ENCODE assay signal across 8 cellular contexts in the genomic region with DNA sequence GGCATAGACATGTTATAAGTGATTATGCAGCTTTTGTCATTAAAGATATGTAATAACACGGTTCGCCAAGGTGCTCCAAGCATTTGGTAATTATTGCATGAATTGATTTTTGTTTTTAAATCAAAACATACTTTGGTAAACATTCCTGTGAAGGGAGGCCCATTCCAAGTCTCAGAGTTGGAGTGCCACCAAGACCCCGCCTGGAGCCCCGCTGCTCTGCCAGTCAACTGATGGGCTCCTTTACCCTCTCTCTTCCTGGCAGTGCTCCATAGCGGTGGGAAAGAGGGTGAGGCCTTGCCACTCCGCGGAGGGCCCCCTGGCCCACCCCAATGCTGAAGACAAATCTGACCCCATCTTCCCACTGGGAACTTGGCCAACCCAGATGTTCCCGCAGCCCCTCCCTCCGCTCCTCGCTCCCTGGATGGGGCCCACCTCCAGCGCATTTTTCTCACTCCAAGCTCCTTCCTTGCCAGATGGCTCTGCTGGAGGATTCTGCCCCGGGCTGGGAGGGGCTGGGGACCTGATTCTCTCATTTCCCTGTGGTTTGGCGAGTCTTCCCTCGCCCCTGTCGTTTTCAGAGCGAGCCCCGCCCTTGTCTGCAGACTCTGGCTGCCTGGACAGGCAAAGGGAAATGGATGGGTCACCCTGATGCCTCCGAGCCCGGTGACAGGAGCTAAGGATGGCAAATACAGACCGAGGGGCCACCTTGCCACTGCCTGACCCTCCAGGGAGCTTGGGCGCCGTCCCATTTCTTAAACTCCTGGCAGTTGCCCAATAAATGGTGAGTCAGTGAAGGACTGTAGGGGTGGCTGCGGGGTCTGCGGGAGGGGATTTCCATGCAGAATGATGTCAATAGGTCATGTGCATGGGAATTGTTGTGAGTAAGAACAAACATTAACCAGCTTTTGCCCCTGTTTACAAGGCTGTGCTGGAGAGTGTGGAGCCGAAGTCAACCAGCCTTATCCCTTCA. TPM values are rescaled to one million over a fixed set of nuclear protein-coding genes. Genes with fewer than 3 reads are reported as not detected.
DNase-seq lines count a peak whose midpoint lies in the region; ATAC-seq and TF ChIP-seq lines count a peak whose summit lies in the region.

No MANE protein-coding gene starts in this region.

- peaks cover 6% of the 10 kb centered on the region for H3F3A ChIP-seq in SK-N-SH (replicated peaks; ENCODE audit: insufficient read depth)

- peak in 1 of 2 experiments; percentile 26; a peak in 1 of 4 replicates for TF ChIP-seq EP300 in SK-N-SH (IDR thresholded peaks at IDR 0.05; ENCODE audit: borderline replicate concordance in 1 of 2, low read depth in 1 of 2, low read length in 1 of 2)

- no peak for ATAC-seq in GM18520 (IDR thresholded peaks at IDR 0.05; ENCODE audit: unreplicated experiment)

- 33% methylated on average over 24 of the region's 25 CpGs for WGBS in SK-N-SH (ENCODE audit: low lambda C conversion rate)

- CTCF ChIA-PET in SK-N-SH (lab: Yijun Ruan, JAX) = interaction anchor here (0.9 to 1.2 kb wide), 2 partner anchors 67 to 244 kb away, joined by 3 to 4 read pairs; no protein-coding TSS in a partner anchor

- H2AFZ ChIP-seq in SK-N-SH (ENCODE audit: low read depth) = no peak overlapping the region

- POLR2A ChIA-PET in SK-N-SH (lab: Yijun Ruan, JAX) = no interaction called here

- H3K36me3 ChIP-seq in SK-N-SH (replicated peaks in 1 of 2; ENCODE audit: control insufficient read depth in 1 of 2, insufficient read depth in 2 of 2, low read length in 1 of 2) (peaks cover 0 to 3% of the 10 kb centered on the region in 2 experiments), rectal smooth muscle tissue (ENCODE audit: control insufficient read depth, insufficient read depth, low read length) (no peaks in the 10 kb centered on the region)

- H3K4me3 ChIP-seq in SK-N-SH (ENCODE audit: low read depth in 2 of 2, low read length in 1 of 2) = peak overlapping the region in 1 of 2 experiments; percentile 18; a peak in 1 of 4 replicates
- no peak overlapping the region for H3K4me3 ChIP-seq in rectal smooth muscle tissue (ENCODE audit: low read length)

- H3K4me1 ChIP-seq in SK-N-SH (ENCODE audit: control insufficient read depth in 1 of 2, insufficient read depth in 2 of 2, low read depth in 1 of 2, low read length in 1 of 2) (peaks cover 6 to 11% of the 10 kb centered on the region in 2 experiments; a peak in 2 of 4 replicates), rectal smooth muscle tissue (ENCODE audit: control insufficient read depth, insufficient read depth, low read length) (peaks cover 11% of the 10 kb centered on the region)

- H3K27me3 ChIP-seq in SK-N-SH (ENCODE audit: insufficient read depth) (no peaks in the 10 kb centered on the region), rectal smooth muscle tissue (ENCODE audit: control insufficient read depth, insufficient read depth, low read length) (no peaks in the 10 kb centered on the region)

- TF ChIP-seq CTCF in SK-N-SH (IDR thresholded peaks at IDR 0.05) = no peak

- H3K9ac ChIP-seq in SK-N-SH (no peak overlapping the region), rectal smooth muscle tissue (ENCODE audit: low read length) (no peak overlapping the region)

- 0 out of 2 replicates have a peak, but pooled peaks cover 3% of the 10 kb centered on the region for H4K20me1 ChIP-seq in SK-N-SH (ENCODE audit: insufficient read depth)

- H3K9me3 ChIP-seq in SK-N-SH = no peaks in the 10 kb centered on the region

- H3K9me2 ChIP-seq in SK-N-SH = no peaks in the 10 kb centered on the region

- H3K4me2 ChIP-seq in SK-N-SH = peak overlapping the region; percentile 65; the same call in 1 of the 2 replicates

- no peak for TF ChIP-seq RAD21 in SK-N-SH (IDR thresholded peaks at IDR 0.05; ENCODE audit: low read length)

- H3K79me2 ChIP-seq in SK-N-SH (ENCODE audit: insufficient read depth) = no peaks in the 10 kb centered on the region

- peak; percentile 78 for DNase-seq in ELF-1 (ENCODE audit: low read depth, low spot score)
- DNase-seq in SK-N-SH = peak; percentile 41
- peak; percentile 75 for DNase-seq in fibroblast of the conjunctiva (ENCODE audit: low read depth)
- no peak for DNase-seq in islet precursor cell
- DNase-seq in NCI-H1436 treated with DMSO at 0.1 percent for 48 hours (lab: John Stamatoyannopoulos, UW) = no peak
- DNase-seq in MV-4-11 (lab: John Stamatoyannopoulos, UW) = no peak

- H3K27ac ChIP-seq in SK-N-SH (ENCODE audit: low read depth in 2 of 2, low read length in 1 of 2) = peak overlapping the region; percentile 17 to 71; a peak in 2 of 4 replicates
- peak overlapping the region; percentile 50 for H3K27ac ChIP-seq in rectal smooth muscle tissue (ENCODE audit: low read depth, low read length)

TF ChIP-seq in SK-N-SH, 30 proteins besides CTCF, POLR2A, EP300 and RAD21:
- TF ChIP-seq, protein P1, sequence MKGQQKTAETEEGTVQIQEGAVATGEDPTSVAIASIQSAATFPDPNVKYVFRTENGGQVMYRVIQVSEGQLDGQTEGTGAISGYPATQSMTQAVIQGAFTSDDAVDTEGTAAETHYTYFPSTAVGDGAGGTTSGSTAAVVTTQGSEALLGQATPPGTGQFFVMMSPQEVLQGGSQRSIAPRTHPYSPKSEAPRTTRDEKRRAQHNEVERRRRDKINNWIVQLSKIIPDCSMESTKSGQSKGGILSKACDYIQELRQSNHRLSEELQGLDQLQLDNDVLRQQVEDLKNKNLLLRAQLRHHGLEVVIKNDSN (IDR thresholded peaks at IDR 0.05; ENCODE audit: borderline replicate concordance, low read depth) = no peak
- TF ChIP-seq NFIC (IDR thresholded peaks at IDR 0.05; ENCODE audit: borderline replicate concordance) (peak; percentile 82), ZBTB33 (IDR thresholded peaks at IDR 0.05; ENCODE audit: borderline replicate concordance, low read depth) (0 out of 2 replicates have a peak, but pooled peaks have one; percentile 28), JUND (IDR thresholded peaks at IDR 0.05) (peak; percentile 46), TCF12 (IDR thresholded peaks at IDR 0.05) (peak; percentile 70), RXRA (IDR thresholded peaks at IDR 0.05; ENCODE audit: borderline replicate concordance, low read depth) (peak; percentile 89), FOSL2 (IDR thresholded peaks at IDR 0.05; ENCODE audit: borderline replicate concordance, low read depth) (peak; percentile 73), YY1 (IDR thresholded peaks at IDR 0.05; ENCODE audit: low read depth) (no peak), ELF1 (IDR thresholded peaks at IDR 0.05) (no peak)
- TF ChIP-seq, protein P2, sequence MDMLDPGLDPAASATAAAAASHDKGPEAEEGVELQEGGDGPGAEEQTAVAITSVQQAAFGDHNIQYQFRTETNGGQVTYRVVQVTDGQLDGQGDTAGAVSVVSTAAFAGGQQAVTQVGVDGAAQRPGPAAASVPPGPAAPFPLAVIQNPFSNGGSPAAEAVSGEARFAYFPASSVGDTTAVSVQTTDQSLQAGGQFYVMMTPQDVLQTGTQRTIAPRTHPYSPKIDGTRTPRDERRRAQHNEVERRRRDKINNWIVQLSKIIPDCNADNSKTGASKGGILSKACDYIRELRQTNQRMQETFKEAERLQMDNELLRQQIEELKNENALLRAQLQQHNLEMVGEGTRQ (IDR thresholded peaks at IDR 0.05; ENCODE audit: borderline replicate concordance, low read depth, low read length) = no peak

RNA-seq across cellular contexts. Expression of gene PAPLN, which starts 9.2 kb away (rescaled TPM):
- polyA plus RNA-seq in SK-N-SH (2012; rRNA removed) = 0.13 and 0.15 TPM in 2 replicates
- 0.05 and 0.14 TPM in 2 replicates for polyA plus RNA-seq in SK-N-SH (2012; cell fraction: cytosol; rRNA removed)
- polyA plus RNA-seq in SK-N-SH (2012; cell fraction: nucleus; rRNA removed) = 0.55 and 0.71 TPM in 2 replicates

Comparison
In these comparisons a context has a peak if more than half of its experiments do, and no peak if none do; other contexts are left out.
1. DNase-seq: peak in ELF-1 (single experiment), SK-N-SH (single experiment) and fibroblast of the conjunctiva (single experiment); none in islet precursor cell (single experiment), NCI-H1436 treated with DMSO at 0.1 percent for 48 hours (single experiment) and MV-4-11 (single experiment).